In genomic region chr7:28276303-28276702, GRCh38 we compare ENCODE assay signal across 16 cellular contexts.
DNase-seq lines count a peak whose midpoint lies in the region; ATAC-seq and TF ChIP-seq lines count a peak whose summit lies in the region.
"Had no signal": no experiment of that assay in that cellular context is flagged by ENCODE, and none has a peak within 500 bp of the region (broad histone marks: within the 10 kb centered on the region; RNA-seq: fewer than 3 reads in every experiment).

No MANE protein-coding gene starts in this region.

- H3K4me3 ChIP-seq in adipocyte (ENCODE audit: low read length) (no peak overlapping the region), cardiac fibroblast (replicated peaks in 1 of 2; ENCODE audit: low read depth in 2 of 2, low read length in 2 of 2) (no peak overlapping the region)
- H3K4me3 ChIP-seq: GM23248 had no signal

- TF ChIP-seq CTCF in cardiac fibroblast (IDR thresholded peaks at IDR 0.05; ENCODE audit: low read depth, low read length): no peak
- TF ChIP-seq CTCF in omental fat pad (IDR thresholded peaks at IDR 0.05): no peak

- peaks cover 9% of the 10 kb centered on the region for H3K4me1 ChIP-seq in adipocyte (ENCODE audit: control insufficient read depth, insufficient read depth, low read length)

- peak; percentile 17 for ATAC-seq in omental fat pad (ENCODE audit: low FRiP score)
- ATAC-seq in GM19351 (IDR thresholded peaks at IDR 0.05; ENCODE audit: unreplicated experiment): no peak
- ATAC-seq in GM18505 (IDR thresholded peaks at IDR 0.05; ENCODE audit: unreplicated experiment): no peak

- H3K36me3 ChIP-seq in adipocyte (ENCODE audit: control insufficient read depth, insufficient read depth, low read length, severe bottlenecking): no peaks in the 10 kb centered on the region

- peak; percentile 59 for DNase-seq in adipocyte (ENCODE audit: low read depth)
- peak; percentile 6 to 13 for DNase-seq in cardiac fibroblast (ENCODE audit: low read depth in 2 of 2)
- no peak for DNase-seq in omental fat pad (ENCODE audit: low spot score)
- no peak for DNase-seq in SKM-1 (lab: John Stamatoyannopoulos, UW; ENCODE audit: unreplicated experiment)
- DNase-seq: C1 segment of cervical spinal cord; Calu3; CD4-positive, alpha-beta memory T cell; COR-L47; DMS53; DMS79 treated with DMSO at 0.1 percent for 48 hours; GF-D8; GM23248; H7; HCEC 1CT had no signal

- H3K9me3 ChIP-seq in adipocyte (ENCODE audit: control insufficient read depth, low read length): no peaks in the 10 kb centered on the region

- no peak overlapping the region for H3K9ac ChIP-seq in adipocyte (ENCODE audit: low read length)
- H3K9ac ChIP-seq: GM23248 had no signal

- H3K27me3 ChIP-seq in adipocyte (replicated peaks; ENCODE audit: control insufficient read depth, insufficient read depth, low read length): no peaks in the 10 kb centered on the region

- no peak for TF ChIP-seq POLR2A in GM18505 (IDR thresholded peaks at IDR 0.05; ENCODE audit: borderline replicate concordance, extremely low read depth, insufficient read depth, insufficient read length)

Comparison
In these comparisons a context has a peak if more than half of its experiments do, and no peak if none do; other contexts are left out.
1. DNase-seq: peak in adipocyte (single experiment) and cardiac fibroblast (2 of 2); none in omental fat pad (single experiment) and SKM-1 (single experiment).